9 cellular contexts compared by ENCODE assay signal in the genomic region with DNA sequence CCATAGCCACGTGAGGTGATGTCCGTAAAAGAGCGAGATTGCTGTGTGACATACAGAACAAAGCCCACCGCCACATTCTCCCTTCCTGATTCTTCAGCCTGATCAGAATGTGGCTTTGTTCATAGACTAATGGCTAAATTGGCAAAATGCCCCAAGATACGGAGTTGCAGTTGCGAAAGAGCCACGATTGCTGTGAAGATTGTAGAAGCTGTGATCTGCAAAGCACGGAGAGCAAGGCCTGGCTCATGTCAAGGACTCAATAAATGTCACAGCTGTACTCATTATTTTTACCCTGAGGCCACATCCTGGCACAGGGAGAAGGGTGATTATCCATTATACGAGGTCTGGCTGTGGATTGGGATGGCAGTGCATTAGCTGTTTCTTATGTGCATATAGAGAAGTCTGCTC. TPM values are rescaled to one million over a fixed set of nuclear protein-coding genes. Genes with fewer than 3 reads are reported as not detected.
A peak's percentile ranks its signal among the peaks of the same experiment; 100 is the strongest.
DNase-seq lines count a peak whose midpoint lies in the region; ATAC-seq and TF ChIP-seq lines count a peak whose summit lies in the region.
"Had no signal": no experiment of that assay in that cellular context is flagged by ENCODE, and none has a peak within 500 bp of the region (broad histone marks: within the 10 kb centered on the region; RNA-seq: fewer than 3 reads in every experiment).

No MANE protein-coding gene starts in this region.

- POLR2A ChIA-PET in PC-9 (lab: Charles Lee; ENCODE audit: unreplicated experiment): no interaction called here

- intact Hi-C loops in PC-9 (cut with micrococcal nuclease; ENCODE audit: unreplicated experiment): no loop called here

- no peaks in the 10 kb centered on the region for H3K79me2 ChIP-seq in PC-9 (ENCODE audit: low read depth)

- H3K9me2 ChIP-seq in PC-9 (ENCODE audit: insufficient read depth): no peaks in the 10 kb centered on the region

- no peaks in the 10 kb centered on the region for H3K27me3 ChIP-seq in PC-9 (ENCODE audit: insufficient read depth, low read depth)
- no peaks in the 10 kb centered on the region for H3K27me3 ChIP-seq in MG63

- peaks cover 44% of the 10 kb centered on the region for H3K4me1 ChIP-seq in PC-9 (replicated peaks; ENCODE audit: insufficient read depth)

- no peak overlapping the region for H2AFZ ChIP-seq in PC-9

- H3K9me3 ChIP-seq in PC-9 (ENCODE audit: insufficient read depth, low read depth): no peaks in the 10 kb centered on the region
- H3K9me3 ChIP-seq in MG63: no peaks in the 10 kb centered on the region

- H3F3A ChIP-seq in PC-9 (ENCODE audit: insufficient read depth, low read depth): peaks cover 18% of the 10 kb centered on the region; the same call in 1 of the 2 replicates

- no TSS peak for BruUV-seq in PC-9 (replicated peaks; lab: Mats Ljungman, UMichigan)

- peak in 2 of 3 experiments; percentile 6 to 39 for DNase-seq in NCI-H1417 (lab: John Stamatoyannopoulos, UW)
- DNase-seq in NCI-H1417 treated with DMSO at 0.1 percent for 48 hours (lab: John Stamatoyannopoulos, UW): no peak
- peak; percentile 17 to 84 for DNase-seq in PC-9
- peak; percentile 97 for DNase-seq in fibroblast of villous mesenchyme (ENCODE audit: low read depth)
- peak; percentile 83 for DNase-seq in ureter (ENCODE audit: low spot score)
- DNase-seq in MG63: no peak
- no peak for DNase-seq in RPMI8226
- DNase-seq: activated CD4-positive, alpha-beta T cell treated with anti-CD3 and anti-CD28 coated beads for 36 hours had no signal

- CTCF ChIA-PET in PC-9 (lab: Charles Lee): no interaction called here

- H4K20me1 ChIP-seq in PC-9 (ENCODE audit: insufficient read depth): no peaks in the 10 kb centered on the region

- no peak overlapping the region for H3K4me3 ChIP-seq in PC-9
- no peak overlapping the region for H3K4me3 ChIP-seq in fibroblast of villous mesenchyme (ENCODE audit: low read depth, low read length)
- H3K4me3 ChIP-seq in MG63: no peak overlapping the region

- H3K36me3 ChIP-seq in PC-9 (ENCODE audit: low read depth) (no peaks in the 10 kb centered on the region), MG63 (no peaks in the 10 kb centered on the region)

- H3K4me2 ChIP-seq in PC-9: peak overlapping the region; percentile 51

- TF ChIP-seq CTCF in PC-9 (conservative IDR thresholded peaks at IDR 0.05) (no peak), fibroblast of villous mesenchyme (IDR thresholded peaks at IDR 0.05; ENCODE audit: insufficient read depth, low read depth, low read length) (no peak)

- H3K27ac ChIP-seq in PC-9: no peak overlapping the region

- no peak for ATAC-seq in HG03196 (IDR thresholded peaks at IDR 0.05; ENCODE audit: unreplicated experiment)
- ATAC-seq: activated CD4-positive, alpha-beta T cell treated with anti-CD3 and anti-CD28 coated beads for 36 hours had no signal

RNA-seq across cellular contexts. Expression of a gene that starts 34.2 kb away (rescaled TPM):
- total RNA-seq in PC-9 (2021): 15.5 and 17.4 TPM in 2 replicates
- total RNA-seq in fibroblast of villous mesenchyme: 10.6 and 13.4 TPM in 2 replicates
- 110 TPM for total RNA-seq in ureter
- total RNA-seq in MG63 (2014; rRNA removed; shearing (Covaris generic); ENCODE audit: low replicate concordance): 5.9 and 6.6 TPM in 2 replicates

Comparison
In these comparisons a context has a peak if more than half of its experiments do, and no peak if none do; other contexts are left out.
1. DNase-seq: peak in NCI-H1417 (2 of 3), PC-9 (2 of 2), fibroblast of villous mesenchyme (single experiment) and ureter (single experiment); none in NCI-H1417 treated with DMSO at 0.1 percent for 48 hours (single experiment), MG63 (single experiment) and RPMI8226 (single experiment).